ENCODE assay signal across 9 cellular contexts in the genomic region with DNA sequence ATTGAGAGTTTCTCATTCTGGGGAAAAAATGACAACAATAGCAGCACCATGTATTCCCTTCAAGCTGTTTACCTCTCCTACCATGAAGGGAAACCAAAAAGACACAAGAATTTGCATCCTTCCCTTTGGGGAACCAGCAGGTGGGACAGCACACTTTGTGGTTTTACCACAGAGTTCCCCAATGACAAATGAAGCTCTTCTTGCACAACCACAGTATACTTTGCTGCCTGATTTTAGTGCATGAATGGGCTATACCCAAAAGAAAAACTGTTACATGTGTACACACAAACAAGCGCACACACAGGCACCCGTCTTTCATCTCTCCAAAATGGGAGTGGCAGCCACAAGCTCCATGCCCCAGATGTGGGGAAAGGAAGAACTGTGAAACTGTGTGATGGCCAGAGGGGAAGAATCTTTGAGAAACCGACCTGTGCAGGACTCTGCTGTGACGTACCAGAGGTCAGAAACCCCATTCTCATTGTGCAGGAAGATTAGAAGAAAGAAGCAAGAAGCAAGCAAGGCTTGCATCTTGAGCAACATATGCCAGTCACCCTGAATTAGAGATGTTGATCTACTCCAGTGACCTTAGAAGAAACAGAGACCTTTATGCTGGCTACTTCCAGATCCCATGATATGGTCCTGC. TPM values are rescaled to one million over a fixed set of nuclear protein-coding genes. Genes with fewer than 3 reads are reported as not detected.
DNase-seq lines count a peak whose midpoint lies in the region; ATAC-seq and TF ChIP-seq lines count a peak whose summit lies in the region.
"Had no signal": no experiment of that assay in that cellular context is flagged by ENCODE, and none has a peak within 500 bp of the region (broad histone marks: within the 10 kb centered on the region; RNA-seq: fewer than 3 reads in every experiment).

No MANE protein-coding gene starts in this region.

- no peaks in the 10 kb centered on the region for H3F3A ChIP-seq in OCI-LY1 (ENCODE audit: insufficient read depth, low read length)

- intact Hi-C loops in adrenal gland (cut with DNase I) = loop anchor here in 1 of 2 donors (10.0 kb wide), 2 partner anchors 168 to 422 kb away; no protein-coding TSS in a partner anchor
- intact Hi-C loops in heart left ventricle (cut with DNase I) = loop anchor here in 8 of 10 donors (5.0 to 10.0 kb wide), 8 partner anchors 81 to 502 kb away; a partner anchor contains a TSS
- intact Hi-C loops in vagina (cut with DNase I) = loop anchor here (10.0 kb wide), 1 partner anchor 112 kb away; no protein-coding TSS in a partner anchor

- no peaks in the 10 kb centered on the region for H3K36me3 Mint-ChIP-seq in glutamatergic neuron (ENCODE audit: unreplicated experiment)
- H3K36me3 Mint-ChIP-seq: immature natural killer cell had no signal

- no peaks in the 10 kb centered on the region for H3K36me3 ChIP-seq in OCI-LY1 (ENCODE audit: insufficient read depth, low read length)
- no peaks in the 10 kb centered on the region for H3K36me3 ChIP-seq in neutrophil
- H3K36me3 ChIP-seq in adrenal gland (replicated peaks in 1 of 2) = no peaks in the 10 kb centered on the region
- H3K36me3 ChIP-seq in heart left ventricle = no peaks in the 10 kb centered on the region
- no peaks in the 10 kb centered on the region for H3K36me3 ChIP-seq in vagina

- no peaks in the 10 kb centered on the region for H3K9me2 ChIP-seq in OCI-LY1 (ENCODE audit: low read depth, low read length)

- peaks cover 16% of the 10 kb centered on the region for H3K9me3 Mint-ChIP-seq in glutamatergic neuron (ENCODE audit: unreplicated experiment)

- H3K4me1 ChIP-seq in OCI-LY1 (ENCODE audit: insufficient read depth, low read length, severe bottlenecking) = peaks cover 58% of the 10 kb centered on the region
- peaks cover 43 to 55% of the 10 kb centered on the region in 2 experiments for H3K4me1 ChIP-seq in neutrophil (ENCODE audit: control insufficient read depth in 1 of 2, insufficient read depth in 1 of 2, low read depth in 1 of 2, low read length in 1 of 2)
- H3K4me1 ChIP-seq in adrenal gland (replicated peaks in 1 of 2) = peaks cover 0 to 7% of the 10 kb centered on the region in 2 donors
- peaks cover 0 to 13% (median under 1%) of the 10 kb centered on the region in 12 donors for H3K4me1 ChIP-seq in heart left ventricle
- no peaks in the 10 kb centered on the region for H3K4me1 ChIP-seq in vagina

- H3K4me1 Mint-ChIP-seq in glutamatergic neuron (ENCODE audit: low read depth, unreplicated experiment) = peaks cover 12% of the 10 kb centered on the region

- peaks cover 19% of the 10 kb centered on the region for H3K27me3 Mint-ChIP-seq in glutamatergic neuron (ENCODE audit: unreplicated experiment)

- no peak overlapping the region for H3K4me3 Mint-ChIP-seq in glutamatergic neuron (ENCODE audit: unreplicated experiment)
- H3K4me3 Mint-ChIP-seq: immature natural killer cell had no signal

- no peak for DNase-seq in glutamatergic neuron
- no peak for DNase-seq in adrenal gland
- DNase-seq in heart left ventricle = no peak
- DNase-seq in vagina (ENCODE audit: extremely low spot score in 2 of 2) = no peak
- DNase-seq: immature natural killer cell had no signal

- ATAC-seq in GM18870 (IDR thresholded peaks at IDR 0.05; ENCODE audit: unreplicated experiment) = peak; percentile 89
- peak; percentile 87 for ATAC-seq in HG02840 (IDR thresholded peaks at IDR 0.05; ENCODE audit: low FRiP score, unreplicated experiment)
- ATAC-seq in heart left ventricle = no peak

- peak overlapping the region; percentile 22 for H3K4me3 ChIP-seq in OCI-LY1 (ENCODE audit: low read depth, low read length, poor library complexity, severe bottlenecking)
- H3K4me3 ChIP-seq in neutrophil (ENCODE audit: low read depth in 1 of 2, low read length in 1 of 2) = peak overlapping the region; percentile 40 to 54
- no peak overlapping the region for H3K4me3 ChIP-seq in adrenal gland
- no peak overlapping the region for H3K4me3 ChIP-seq in heart left ventricle
- no peak overlapping the region for H3K4me3 ChIP-seq in vagina

- no peak for TF ChIP-seq CTCF in OCI-LY1 (IDR thresholded peaks at IDR 0.05; ENCODE audit: low read length)
- no peak for TF ChIP-seq CTCF in neutrophil (IDR thresholded peaks at IDR 0.05)
- no peak for TF ChIP-seq CTCF in glutamatergic neuron (IDR thresholded peaks at IDR 0.05; ENCODE audit: partially characterized antibody, unreplicated experiment)
- no peak for TF ChIP-seq CTCF in adrenal gland (IDR thresholded peaks at IDR 0.05)
- TF ChIP-seq CTCF in heart left ventricle (IDR thresholded peaks at IDR 0.05) = no peak
- TF ChIP-seq CTCF in vagina (IDR thresholded peaks at IDR 0.05) = no peak

- H3K27me3 ChIP-seq in OCI-LY1 (ENCODE audit: insufficient read depth, low read length) (no peaks in the 10 kb centered on the region), neutrophil (no peaks in the 10 kb centered on the region), adrenal gland (no peaks in the 10 kb centered on the region), heart left ventricle (no peaks in the 10 kb centered on the region), vagina (no peaks in the 10 kb centered on the region)

- 67 to 76% (median 71%) methylated on average over 4 of the region's 4 CpGs for WGBS in adrenal gland, 4 donors
- 75 to 90% (median 83%) methylated on average over 4 of the region's 4 CpGs for WGBS in heart left ventricle, 4 donors

- TF ChIP-seq POLR2A in adrenal gland (IDR thresholded peaks at IDR 0.05) (no peak), heart left ventricle (IDR thresholded peaks at IDR 0.05) (no peak), vagina (IDR thresholded peaks at IDR 0.05) (no peak)

- H3K9me3 ChIP-seq in OCI-LY1 (ENCODE audit: low read length) = no peaks in the 10 kb centered on the region
- no peaks in the 10 kb centered on the region for H3K9me3 ChIP-seq in neutrophil
- H3K9me3 ChIP-seq in adrenal gland (replicated peaks in 1 of 3) = no peaks in the 10 kb centered on the region
- H3K9me3 ChIP-seq in heart left ventricle = peaks cover 0 to 3% (median 0%) of the 10 kb centered on the region in 12 donors
- H3K9me3 ChIP-seq in vagina = no peaks in the 10 kb centered on the region

- H3K4me2 ChIP-seq in OCI-LY1 (ENCODE audit: low read length) = peak overlapping the region; percentile 53; the same call in 1 of the 2 replicates

- no peak overlapping the region for H3K9ac ChIP-seq in OCI-LY1 (ENCODE audit: low read length)

- no peak overlapping the region for H3K27ac Mint-ChIP-seq in glutamatergic neuron (ENCODE audit: unreplicated experiment)

- H2AFZ ChIP-seq in OCI-LY1 (ENCODE audit: low read length) = no peak overlapping the region

- no peaks in the 10 kb centered on the region for H3K79me2 ChIP-seq in OCI-LY1 (ENCODE audit: insufficient read depth, low read length)

- H3K27ac ChIP-seq in OCI-LY1 (ENCODE audit: low read depth, low read length, poor library complexity, severe bottlenecking) = peak overlapping the region; percentile 84
- H3K27ac ChIP-seq in neutrophil = peak overlapping the region; percentile 100
- H3K27ac ChIP-seq in adrenal gland = no peak overlapping the region
- peak overlapping the region in 1 of 12 donors; percentile 80 for H3K27ac ChIP-seq in heart left ventricle
- no peak overlapping the region for H3K27ac ChIP-seq in vagina

- H4K20me1 ChIP-seq in OCI-LY1 (ENCODE audit: insufficient read depth, low read length) = no peaks in the 10 kb centered on the region

RNA-seq across cellular contexts. Expression of a gene that starts 2.7 kb away (rescaled TPM):
- total RNA-seq in glutamatergic neuron (ENCODE audit: unreplicated experiment) = 59.4 TPM
- 10 to 100 TPM in 3 of 8 donors, 1 to 10 TPM in 5; 3.4 to 15.9 (median 9.2) TPM for total RNA-seq in adrenal gland
- polyA plus RNA-seq in adrenal gland = 1 to 10 TPM; 2.0 to 7.3 (median 6.0) TPM
- 1 to 10 TPM; 1.7 to 5.9 (median 3.1) TPM for total RNA-seq in heart left ventricle
- 1 to 10 TPM in 1 of 2 donors, under 1 TPM in 1; 0.76 to 2.2 TPM for polyA plus RNA-seq in heart left ventricle
- 16.2 TPM for total RNA-seq in vagina

Comparison
In these comparisons a context has a peak if more than half of its experiments do, and no peak if none do; other contexts are left out.
1. ATAC-seq: peak in GM18870 (single experiment) and HG02840 (single experiment); none in heart left ventricle (0 of 4).
2. H3K27ac ChIP-seq: peak in OCI-LY1 (single experiment) and neutrophil (single experiment); none in adrenal gland (0 of 5) and vagina (single experiment).
3. H3K4me3 ChIP-seq: peak in OCI-LY1 (single experiment) and neutrophil (2 of 2); none in adrenal gland (0 of 4), heart left ventricle (0 of 12) and vagina (0 of 2).